ENCODE assay signal across 19 cellular contexts in the genomic region with DNA sequence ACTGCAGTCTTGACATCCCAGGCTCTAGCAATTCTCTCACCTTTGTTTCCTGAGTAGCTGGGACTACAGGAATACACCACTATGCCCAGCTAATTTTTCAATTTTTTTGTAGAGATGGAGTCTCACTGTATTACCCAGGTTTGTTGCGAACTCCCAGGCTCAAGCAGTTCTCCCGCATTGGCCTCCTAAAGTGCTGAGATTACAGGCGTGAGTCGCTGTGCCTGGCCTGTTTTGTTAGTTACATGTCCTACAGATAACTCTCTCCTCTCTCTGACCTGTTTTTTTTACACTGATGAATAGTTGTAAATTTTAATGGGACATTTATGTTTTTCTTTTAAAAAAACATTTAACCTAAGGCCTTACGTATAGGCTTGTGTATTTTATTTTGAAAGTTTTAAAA.
"Had no signal": no experiment of that assay in that cellular context is flagged by ENCODE, and none has a peak within 500 bp of the region (broad histone marks: within the 10 kb centered on the region; RNA-seq: fewer than 3 reads in every experiment).

No MANE protein-coding gene starts in this region.

- H3K27ac Mint-ChIP-seq: activated CD8-positive, alpha-beta memory T cell treated with anti-CD3 and anti-CD28 coated beads, Interleukin-2, amount 10 ng/mL, durations not matched to agents 7 days and 5 days; naive thymus-derived CD8-positive, alpha-beta T cell had no signal

- H3K27me3 Mint-ChIP-seq: activated CD8-positive, alpha-beta memory T cell treated with anti-CD3 and anti-CD28 coated beads, Interleukin-2, amount 10 ng/mL, durations not matched to agents 7 days and 5 days; central memory CD8-positive, alpha-beta T cell; naive thymus-derived CD8-positive, alpha-beta T cell had no signal

- H3K36me3 ChIP-seq: adrenal gland, gastrocnemius medialis, heart left ventricle had no signal

- DNase-seq: activated CD4-positive, alpha-beta T cell treated with anti-CD3 and anti-CD28 coated beads, Interleukin-2, amount 50 U/mL, for 48 hours; activated CD8-positive, alpha-beta memory T cell treated with anti-CD3 and anti-CD28 coated beads, Interleukin-2, amount 10 ng/mL, durations not matched to agents 7 days and 5 days; activated naive CD4-positive, alpha-beta T cell treated with anti-CD3 and anti-CD28 coated beads, Interleukin-2, amount 50 U/mL, for 16 hours; activated T-cell treated with anti-CD3 and anti-CD28 coated beads, Interleukin-2, amount 50 U/mL, for 1 hour; adrenal gland; effector memory CD4-positive, alpha-beta T cell; erythroblast; gastrocnemius medialis; heart left ventricle; mammary epithelial cell; naive thymus-derived CD8-positive, alpha-beta T cell; psoas muscle; stimulated activated CD4-positive, alpha-beta T cell treated with anti-CD3 and anti-CD28 coated beads, Interleukin-1b, Interleukin-23, amount 100 ng/mL, for 48 hours; stomach; T-helper 1 cell; T1000; testis; upper lobe of left lung had no signal

- H3K4me1 Mint-ChIP-seq: activated CD8-positive, alpha-beta memory T cell treated with anti-CD3 and anti-CD28 coated beads, Interleukin-2, amount 10 ng/mL, durations not matched to agents 7 days and 5 days had no signal

- H3K4me3 ChIP-seq: adrenal gland, gastrocnemius medialis, heart left ventricle, psoas muscle, stomach, testis, upper lobe of left lung had no signal

- H3K9me3 Mint-ChIP-seq: central memory CD8-positive, alpha-beta T cell; naive thymus-derived CD8-positive, alpha-beta T cell had no signal

- ATAC-seq: activated CD8-positive, alpha-beta memory T cell treated with anti-CD3 and anti-CD28 coated beads, Interleukin-2, amount 10 ng/mL, durations not matched to agents 7 days and 5 days; gastrocnemius medialis; naive thymus-derived CD8-positive, alpha-beta T cell had no signal

- H3K4me1 ChIP-seq: testis had no signal

- H3K4me3 Mint-ChIP-seq: activated CD8-positive, alpha-beta memory T cell treated with anti-CD3 and anti-CD28 coated beads, Interleukin-2, amount 10 ng/mL, durations not matched to agents 7 days and 5 days; central memory CD8-positive, alpha-beta T cell had no signal

- H3K27ac ChIP-seq: adrenal gland, gastrocnemius medialis, psoas muscle, stomach, testis, upper lobe of left lung had no signal

- H3K9me3 ChIP-seq: adrenal gland, gastrocnemius medialis, psoas muscle, stomach, testis had no signal

- H3K27me3 ChIP-seq: adrenal gland, gastrocnemius medialis, heart left ventricle, stomach, testis, upper lobe of left lung had no signal
